24 cellular contexts compared by ENCODE assay signal in the genomic region with DNA sequence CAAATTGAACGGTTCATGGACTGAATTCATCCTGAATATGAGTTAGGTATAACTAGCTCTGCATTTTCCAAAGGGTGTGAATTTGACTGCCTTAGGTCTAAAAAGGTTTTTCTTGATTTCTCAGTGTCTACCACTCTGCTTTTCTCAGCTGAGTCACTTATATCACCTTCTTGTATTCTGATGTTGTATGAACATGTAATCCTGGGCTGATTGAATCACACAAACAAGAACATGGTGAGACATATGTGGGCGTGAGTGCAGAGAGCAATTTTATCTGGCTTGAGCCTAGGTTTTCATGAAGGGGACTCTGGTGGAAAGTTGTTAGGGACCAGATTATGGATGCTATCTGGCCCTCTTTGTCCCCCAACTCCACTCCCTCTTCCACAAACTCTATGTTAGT.
"Had no signal": no experiment of that assay in that cellular context is flagged by ENCODE, and none has a peak within 500 bp of the region (broad histone marks: within the 10 kb centered on the region; RNA-seq: fewer than 3 reads in every experiment).

No MANE protein-coding gene starts in this region.

- H3K4me3 ChIP-seq: heart right ventricle, left lung, ovary, psoas muscle, sigmoid colon, suprapubic skin, transverse colon, vagina had no signal

- DNase-seq: cortex of kidney; effector memory CD8-positive, alpha-beta T cell; foreskin melanocyte; glutamatergic neuron; heart right ventricle; hippocampal formation; kidney; left cardiac atrium; left lung; natural killer cell; occipital lobe; ovary; posterior cingulate gyrus; psoas muscle; right cardiac atrium; sigmoid colon; small intestine; stimulated activated CD4-positive, alpha-beta T cell treated with anti-CD3 and anti-CD28 coated beads, Interleukin-15, amount 100 ng/mL, for 24 hours; stimulated activated CD4-positive, alpha-beta T cell treated with anti-CD3 and anti-CD28 coated beads, Interleukin-2, amount 100 ng/mL, for 48 hours; stimulated activated naive B cell treated with anti-CD40 and anti-IgM and Interleukin-4, amounts not matched to agents 10 μg/mL and 1 μg/mL and 100 μg/mL, for 72 hours; stimulated activated naive CD8-positive, alpha-beta T cell treated with anti-CD3 and anti-CD28 coated beads, Interleukin-15, amount 100 ng/mL, for 72 hours; transverse colon had no signal

- H3K36me3 ChIP-seq: heart right ventricle, left lung, ovary, sigmoid colon, suprapubic skin, transverse colon, vagina had no signal

- H3K36me3 Mint-ChIP-seq: natural killer cell; stimulated activated naive B cell treated with anti-CD40 and anti-IgM and Interleukin-4, amounts not matched to agents 10 μg/mL and 1 μg/mL and 100 μg/mL, for 72 hours had no signal

- H3K4me1 Mint-ChIP-seq: natural killer cell; stimulated activated naive B cell treated with anti-CD40 and anti-IgM and Interleukin-4, amounts not matched to agents 10 μg/mL and 1 μg/mL and 100 μg/mL, for 72 hours; stimulated activated naive CD8-positive, alpha-beta T cell treated with anti-CD3 and anti-CD28 coated beads, Interleukin-15, amount 100 ng/mL, for 72 hours had no signal

- H3K27ac ChIP-seq: heart right ventricle, left lung, ovary, psoas muscle, sigmoid colon, suprapubic skin, transverse colon, vagina had no signal

- H3K4me3 Mint-ChIP-seq: effector memory CD8-positive, alpha-beta T cell; natural killer cell; stimulated activated naive B cell treated with anti-CD40 and anti-IgM and Interleukin-4, amounts not matched to agents 10 μg/mL and 1 μg/mL and 100 μg/mL, for 72 hours; stimulated activated naive CD8-positive, alpha-beta T cell treated with anti-CD3 and anti-CD28 coated beads, Interleukin-15, amount 100 ng/mL, for 72 hours had no signal

- H3K4me1 ChIP-seq: heart right ventricle, left lung, psoas muscle, sigmoid colon, suprapubic skin, transverse colon, vagina had no signal

- H3K27me3 Mint-ChIP-seq: effector memory CD8-positive, alpha-beta T cell; stimulated activated naive CD8-positive, alpha-beta T cell treated with anti-CD3 and anti-CD28 coated beads, Interleukin-15, amount 100 ng/mL, for 72 hours had no signal

- H3K27ac Mint-ChIP-seq: effector memory CD8-positive, alpha-beta T cell; natural killer cell; stimulated activated naive B cell treated with anti-CD40 and anti-IgM and Interleukin-4, amounts not matched to agents 10 μg/mL and 1 μg/mL and 100 μg/mL, for 72 hours; stimulated activated naive CD8-positive, alpha-beta T cell treated with anti-CD3 and anti-CD28 coated beads, Interleukin-15, amount 100 ng/mL, for 72 hours had no signal

- H3K9me3 ChIP-seq: ovary, psoas muscle, sigmoid colon, suprapubic skin, transverse colon, vagina had no signal

- H3K27me3 ChIP-seq: heart right ventricle, left lung, ovary, sigmoid colon, suprapubic skin, transverse colon, vagina had no signal
